In the genomic region with DNA sequence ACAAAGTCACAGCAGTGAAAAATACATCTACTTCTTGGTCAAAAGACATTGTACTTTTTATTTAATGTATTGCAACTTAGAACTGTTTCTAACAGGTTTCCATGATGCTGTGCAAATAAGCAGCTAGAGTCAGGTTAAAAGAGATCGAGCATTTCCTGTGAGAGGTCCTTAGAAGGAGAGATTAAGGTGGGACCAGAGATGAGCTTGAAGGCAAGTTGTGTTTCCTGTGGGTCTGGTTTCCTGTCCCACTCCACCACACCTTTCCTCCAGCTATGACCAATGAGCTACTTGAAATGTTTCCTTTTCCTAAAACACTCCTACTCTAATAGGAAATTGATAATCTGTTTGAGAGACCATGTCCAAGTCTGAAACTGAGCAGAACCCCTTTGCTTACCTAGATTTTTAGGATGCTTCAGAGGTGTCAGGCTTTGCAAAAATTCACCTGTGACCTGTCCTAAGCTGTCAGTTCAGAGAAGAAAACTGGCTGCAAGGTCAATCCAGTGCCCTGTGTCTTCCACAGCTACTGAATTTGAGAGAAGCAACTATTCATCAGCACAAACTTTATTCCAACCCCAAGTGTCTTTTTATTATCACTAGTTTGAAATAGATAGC, we compare ENCODE assay signal across 3 cellular contexts.
A peak's percentile ranks its signal among the peaks of the same experiment; 100 is the strongest.
TF ChIP-seq lines count a peak whose summit lies in the region.

No MANE protein-coding gene starts in this region.

TF ChIP-seq in SK-N-SH, 30 proteins besides CTCF, POLR2A, EP300 and RAD21:
- no peak for TF ChIP-seq FOXM1 (IDR thresholded peaks at IDR 0.05; ENCODE audit: low read depth)
- 0 out of 2 replicates have a peak, but pooled peaks have one; percentile 23 for TF ChIP-seq NFIC (IDR thresholded peaks at IDR 0.05; ENCODE audit: borderline replicate concordance)

TF ChIP-seq in SK-N-SH treated with all-trans-retinoic acid at 6 μM for 48 hours, 23 proteins besides CTCF, POLR2A, EP300 and RAD21:
- no peak for TF ChIP-seq ZNF8 (CRISPR knock-in tag; IDR thresholded peaks at IDR 0.05)
- no peak for TF ChIP-seq ZFP3 (CRISPR knock-in tag; IDR thresholded peaks at IDR 0.05)
- TF ChIP-seq, protein P1, sequence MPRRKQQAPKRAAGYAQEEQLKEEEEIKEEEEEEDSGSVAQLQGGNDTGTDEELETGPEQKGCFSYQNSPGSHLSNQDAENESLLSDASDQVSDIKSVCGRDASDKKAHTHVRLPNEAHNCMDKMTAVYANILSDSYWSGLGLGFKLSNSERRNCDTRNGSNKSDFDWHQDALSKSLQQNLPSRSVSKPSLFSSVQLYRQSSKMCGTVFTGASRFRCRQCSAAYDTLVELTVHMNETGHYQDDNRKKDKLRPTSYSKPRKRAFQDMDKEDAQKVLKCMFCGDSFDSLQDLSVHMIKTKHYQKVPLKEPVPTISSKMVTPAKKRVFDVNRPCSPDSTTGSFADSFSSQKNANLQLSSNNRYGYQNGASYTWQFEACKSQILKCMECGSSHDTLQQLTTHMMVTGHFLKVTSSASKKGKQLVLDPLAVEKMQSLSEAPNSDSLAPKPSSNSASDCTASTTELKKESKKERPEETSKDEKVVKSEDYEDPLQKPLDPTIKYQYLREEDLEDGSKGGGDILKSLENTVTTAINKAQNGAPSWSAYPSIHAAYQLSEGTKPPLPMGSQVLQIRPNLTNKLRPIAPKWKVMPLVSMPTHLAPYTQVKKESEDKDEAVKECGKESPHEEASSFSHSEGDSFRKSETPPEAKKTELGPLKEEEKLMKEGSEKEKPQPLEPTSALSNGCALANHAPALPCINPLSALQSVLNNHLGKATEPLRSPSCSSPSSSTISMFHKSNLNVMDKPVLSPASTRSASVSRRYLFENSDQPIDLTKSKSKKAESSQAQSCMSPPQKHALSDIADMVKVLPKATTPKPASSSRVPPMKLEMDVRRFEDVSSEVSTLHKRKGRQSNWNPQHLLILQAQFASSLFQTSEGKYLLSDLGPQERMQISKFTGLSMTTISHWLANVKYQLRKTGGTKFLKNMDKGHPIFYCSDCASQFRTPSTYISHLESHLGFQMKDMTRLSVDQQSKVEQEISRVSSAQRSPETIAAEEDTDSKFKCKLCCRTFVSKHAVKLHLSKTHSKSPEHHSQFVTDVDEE (CRISPR knock-in tag; IDR thresholded peaks at IDR 0.05) = no peak
- no peak for TF ChIP-seq TCF4 (CRISPR knock-in tag; IDR thresholded peaks at IDR 0.05; ENCODE audit: borderline replicate concordance)
- TF ChIP-seq OSR1 (CRISPR knock-in tag; IDR thresholded peaks at IDR 0.05) = no peak
- TF ChIP-seq ARNTL (CRISPR knock-in tag; IDR thresholded peaks at IDR 0.05; ENCODE audit: borderline replicate concordance, low read depth) = no peak
- TF ChIP-seq SNAI2 (CRISPR knock-in tag; IDR thresholded peaks at IDR 0.05) = no peak
- no peak for TF ChIP-seq ZC3H10 (CRISPR knock-in tag; IDR thresholded peaks at IDR 0.05)
- no peak for TF ChIP-seq ZNF70 (CRISPR knock-in tag; IDR thresholded peaks at IDR 0.05)

TF ChIP-seq in endothelial cell of umbilical vein, 7 proteins besides CTCF, POLR2A, EP300 and RAD21:
- TF ChIP-seq FOS (IDR thresholded peaks at IDR 0.05; ENCODE audit: borderline replicate concordance, insufficient read depth, low read length) (no peak), POLR2AphosphoS5 (IDR thresholded peaks at IDR 0.05; ENCODE audit: insufficient read depth, low read depth, low read length) (no peak), EZH2 (IDR thresholded peaks at IDR 0.05; ENCODE audit: borderline replicate concordance, low read depth, low read length, severe bottlenecking) (no peak), MYC (IDR thresholded peaks at IDR 0.05; ENCODE audit: low read depth, low read length) (no peak), JUN (IDR thresholded peaks at IDR 0.05; ENCODE audit: borderline replicate concordance, insufficient read depth, insufficient read length, low read depth) (no peak), GATA2 (IDR thresholded peaks at IDR 0.05; ENCODE audit: insufficient read depth, insufficient read length, low read depth, low read length) (no peak)
- TF ChIP-seq, protein P2, sequence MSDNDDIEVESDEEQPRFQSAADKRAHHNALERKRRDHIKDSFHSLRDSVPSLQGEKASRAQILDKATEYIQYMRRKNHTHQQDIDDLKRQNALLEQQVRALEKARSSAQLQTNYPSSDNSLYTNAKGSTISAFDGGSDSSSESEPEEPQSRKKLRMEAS (IDR thresholded peaks at IDR 0.05; ENCODE audit: insufficient read depth, insufficient read length) = no peak
